ENCODE assay signal across 1 cellular context in the genomic region with DNA sequence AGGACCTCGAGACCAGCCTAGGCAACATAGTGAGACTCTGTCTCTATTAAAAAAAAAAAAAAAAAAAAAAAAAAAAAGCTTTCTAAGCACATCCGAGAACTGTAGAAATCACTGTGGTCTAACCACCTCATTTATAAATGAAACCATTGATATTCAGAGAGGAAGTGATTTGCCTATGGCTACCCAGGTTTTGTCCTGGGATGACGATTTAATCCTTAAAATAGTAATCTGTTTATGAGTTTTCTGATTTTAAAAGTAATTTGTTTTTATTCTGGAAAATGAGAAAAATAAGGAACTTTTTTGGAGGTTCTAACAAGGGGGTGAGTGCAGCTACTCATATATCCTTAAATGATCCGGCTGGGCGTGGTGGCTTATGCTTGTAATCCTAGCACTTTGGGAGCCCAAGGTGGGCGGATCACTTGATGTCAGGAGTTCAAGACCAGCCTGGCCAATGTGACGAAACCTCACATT.
TF ChIP-seq lines count a peak whose summit lies in the region.

No MANE protein-coding gene starts in this region.

TF ChIP-seq in HepG2, 621 proteins besides CTCF, POLR2A, EP300 and RAD21:
- TF ChIP-seq RARA (CRISPR knock-in tag; IDR thresholded peaks at IDR 0.05) = no peak
- no peak for TF ChIP-seq ZNF557 (CRISPR knock-in tag; IDR thresholded peaks at IDR 0.05)
- TF ChIP-seq ZKSCAN5 (CRISPR knock-in tag; IDR thresholded peaks at IDR 0.05) = no peak
- TF ChIP-seq ZNF44 (CRISPR knock-in tag; IDR thresholded peaks at IDR 0.05) = no peak
- TF ChIP-seq, protein P1, sequence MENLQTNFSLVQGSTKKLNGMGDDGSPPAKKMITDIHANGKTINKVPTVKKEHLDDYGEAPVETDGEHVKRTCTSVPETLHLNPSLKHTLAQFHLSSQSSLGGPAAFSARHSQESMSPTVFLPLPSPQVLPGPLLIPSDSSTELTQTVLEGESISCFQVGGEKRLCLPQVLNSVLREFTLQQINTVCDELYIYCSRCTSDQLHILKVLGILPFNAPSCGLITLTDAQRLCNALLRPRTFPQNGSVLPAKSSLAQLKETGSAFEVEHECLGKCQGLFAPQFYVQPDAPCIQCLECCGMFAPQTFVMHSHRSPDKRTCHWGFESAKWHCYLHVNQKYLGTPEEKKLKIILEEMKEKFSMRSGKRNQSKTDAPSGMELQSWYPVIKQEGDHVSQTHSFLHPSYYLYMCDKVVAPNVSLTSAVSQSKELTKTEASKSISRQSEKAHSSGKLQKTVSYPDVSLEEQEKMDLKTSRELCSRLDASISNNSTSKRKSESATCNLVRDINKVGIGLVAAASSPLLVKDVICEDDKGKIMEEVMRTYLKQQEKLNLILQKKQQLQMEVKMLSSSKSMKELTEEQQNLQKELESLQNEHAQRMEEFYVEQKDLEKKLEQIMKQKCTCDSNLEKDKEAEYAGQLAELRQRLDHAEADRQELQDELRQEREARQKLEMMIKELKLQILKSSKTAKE (CRISPR knock-in tag; IDR thresholded peaks at IDR 0.05; ENCODE audit: borderline replicate concordance) = no peak
TF ChIP-seq in HepG2: peak in this region for 0.
